14 cellular contexts compared by ENCODE assay signal in the genomic region with DNA sequence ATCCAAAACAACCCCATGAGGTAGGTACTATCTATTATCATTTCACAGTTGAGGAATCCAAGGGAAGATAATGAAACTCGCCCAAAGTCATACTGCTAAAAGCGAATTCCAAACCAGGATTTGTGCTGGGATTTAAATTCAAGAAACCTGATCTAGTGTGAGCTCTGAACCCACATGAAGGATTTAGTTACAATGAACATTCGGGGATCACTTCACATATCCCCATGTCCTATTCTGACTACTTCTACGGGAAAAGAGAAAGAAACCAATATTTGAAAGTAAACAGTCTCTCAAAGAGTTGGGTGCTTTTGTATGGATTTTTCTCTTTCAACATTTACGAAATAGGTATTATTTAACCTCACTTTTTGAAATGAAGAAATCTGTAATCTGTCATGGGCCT. TPM values are rescaled to one million over a fixed set of nuclear protein-coding genes. Genes with fewer than 3 reads are reported as not detected.
A peak's percentile ranks its signal among the peaks of the same experiment; 100 is the strongest.
DNase-seq lines count a peak whose midpoint lies in the region; ATAC-seq and TF ChIP-seq lines count a peak whose summit lies in the region.
"Had no signal": no experiment of that assay in that cellular context is flagged by ENCODE, and none has a peak within 500 bp of the region (broad histone marks: within the 10 kb centered on the region; RNA-seq: fewer than 3 reads in every experiment).

No MANE protein-coding gene starts in this region.

- H3K36me3 Mint-ChIP-seq in activated CD8-positive, alpha-beta T cell treated with anti-CD3 and anti-CD28 coated beads, Interleukin-2, amount 10 ng/mL, durations not matched to agents 7 days and 5 days (ENCODE audit: low read depth): peaks cover 43% of the 10 kb centered on the region

- H3K27me3 Mint-ChIP-seq in activated CD8-positive, alpha-beta T cell treated with anti-CD3 and anti-CD28 coated beads, Interleukin-2, amount 10 ng/mL, durations not matched to agents 7 days and 5 days (ENCODE audit: low read depth): no peaks in the 10 kb centered on the region

- TF ChIP-seq CTCF in right lobe of liver (IDR thresholded peaks at IDR 0.05): no peak

- intact Hi-C loops in right lobe of liver (cut with DNase I): no loop called here

- POLR2A ChIA-PET in activated CD8-positive, alpha-beta T cell treated with anti-CD3 and anti-CD28 coated beads, Interleukin-2, amount 10 ng/mL, durations not matched to agents 7 days and 5 days (lab: Charles Lee): no interaction called here

- H3K27me3 ChIP-seq in ectodermal cell (ENCODE audit: control insufficient read depth, insufficient read depth, low read length, poor library complexity, severe bottlenecking) (no peaks in the 10 kb centered on the region), right lobe of liver (no peaks in the 10 kb centered on the region)
- H3K27me3 ChIP-seq: BLaER1 had no signal

- H3K27ac Mint-ChIP-seq in activated CD8-positive, alpha-beta T cell treated with anti-CD3 and anti-CD28 coated beads, Interleukin-2, amount 10 ng/mL, durations not matched to agents 7 days and 5 days: no peak overlapping the region

- H3K4me1 ChIP-seq in ectodermal cell (ENCODE audit: control insufficient read depth, insufficient read depth, low read length): no peaks in the 10 kb centered on the region
- peaks cover 0 to 16% (median 1%) of the 10 kb centered on the region in 4 donors for H3K4me1 ChIP-seq in right lobe of liver

- H3K9me3 Mint-ChIP-seq in activated CD8-positive, alpha-beta T cell treated with anti-CD3 and anti-CD28 coated beads, Interleukin-2, amount 10 ng/mL, durations not matched to agents 7 days and 5 days (ENCODE audit: insufficient read depth): no peaks in the 10 kb centered on the region

- CTCF ChIA-PET in activated CD8-positive, alpha-beta T cell treated with anti-CD3 and anti-CD28 coated beads, Interleukin-2, amount 10 ng/mL, durations not matched to agents 7 days and 5 days (lab: Charles Lee): interaction anchor here (1.5 to 2.4 kb wide), 2 partner anchors 11 to 124 kb away, joined by 3 to 10 read pairs; partner anchors contain the start of gene SIRT5

- TF ChIP-seq POLR2A in right lobe of liver (IDR thresholded peaks at IDR 0.05): no peak

- H3K36me3 ChIP-seq in ectodermal cell (ENCODE audit: control insufficient read depth, insufficient read depth, low read length): no peaks in the 10 kb centered on the region
- H3K36me3 ChIP-seq in right lobe of liver: peaks cover 0 to 6% (median 0%) of the 10 kb centered on the region in 4 donors

- no peaks in the 10 kb centered on the region for H3K9me3 ChIP-seq in ectodermal cell (ENCODE audit: control insufficient read depth, low read length)
- no peaks in the 10 kb centered on the region for H3K9me3 ChIP-seq in right lobe of liver
- H3K9me3 ChIP-seq: BLaER1 had no signal

- H3K27ac ChIP-seq in ectodermal cell (ENCODE audit: insufficient read depth, low read depth, low read length, poor library complexity, severe bottlenecking): peak overlapping the region; percentile 32
- H3K27ac ChIP-seq in right lobe of liver: no peak overlapping the region
- H3K27ac ChIP-seq: BLaER1 had no signal

- H3K4me3 ChIP-seq in ectodermal cell (ENCODE audit: insufficient read depth, low read depth, low read length) (no peak overlapping the region), right lobe of liver (no peak overlapping the region)
- H3K4me3 ChIP-seq: BLaER1 had no signal

- no peak overlapping the region for H3K4me3 Mint-ChIP-seq in activated CD8-positive, alpha-beta T cell treated with anti-CD3 and anti-CD28 coated beads, Interleukin-2, amount 10 ng/mL, durations not matched to agents 7 days and 5 days

- DNase-seq in NCI-H2171 treated with DMSO at 0.1 percent for 48 hours (lab: John Stamatoyannopoulos, UW) (peak; percentile 5), NCI-H2171 (lab: John Stamatoyannopoulos, UW) (no peak), right lobe of liver (no peak), HuH-7 (ENCODE audit: low spot score) (no peak)
- DNase-seq in activated CD8-positive, alpha-beta T cell treated with anti-CD3 and anti-CD28 coated beads, Interleukin-2, amount 10 ng/mL, durations not matched to agents 7 days and 5 days: no peak
- DNase-seq: 8988T, AML-193, DMS 273 treated with DMSO at 0.1 percent for 48 hours, GOT3, HCEC 1CT, IMR-90 had no signal

- WGBS in ectodermal cell, 2 experiments: 77 to 88% methylated on average over 3 to 5 of the region's 5 CpGs
- 26% methylated on average over 5 of the region's 5 CpGs for WGBS in right lobe of liver (ENCODE audit: insufficient coverage, low coverage, low lambda C conversion rate, missing lambda C conversion rate)

- peaks cover 51% of the 10 kb centered on the region for H3K4me1 Mint-ChIP-seq in activated CD8-positive, alpha-beta T cell treated with anti-CD3 and anti-CD28 coated beads, Interleukin-2, amount 10 ng/mL, durations not matched to agents 7 days and 5 days (ENCODE audit: low read depth)

- ATAC-seq in right lobe of liver (peak in 3 of 4 donors; percentile 46 to 63 (median 47)), GM18520 (IDR thresholded peaks at IDR 0.05; ENCODE audit: unreplicated experiment) (no peak)
- ATAC-seq in activated CD8-positive, alpha-beta T cell treated with anti-CD3 and anti-CD28 coated beads, Interleukin-2, amount 10 ng/mL, durations not matched to agents 7 days and 5 days: no peak

RNA-seq across cellular contexts. Expression of gene RANBP9, which starts 12.9 kb away (rescaled TPM):
- polyA plus RNA-seq in ectodermal cell (2013, experiment 1 of 4): 46.3 TPM
- 48.9 TPM for polyA plus RNA-seq in ectodermal cell (2013, experiment 2 of 4)
- polyA plus RNA-seq in ectodermal cell (2013, experiment 3 of 4): 35.8 TPM
- polyA plus RNA-seq in ectodermal cell (2013, experiment 4 of 4): 40.5 TPM
- total RNA-seq in right lobe of liver: 10 to 100 TPM; 14.1 to 17.9 (median 15.9) TPM
- total RNA-seq in activated CD8-positive, alpha-beta T cell treated with anti-CD3 and anti-CD28 coated beads, Interleukin-2, amount 10 ng/mL, durations not matched to agents 7 days and 5 days: 10 to 100 TPM; 50.0 to 53.4 TPM

Comparison
In these comparisons a context has a peak if more than half of its experiments do, and no peak if none do; other contexts are left out.
1. ATAC-seq: peak in right lobe of liver (3 of 4); none in GM18520 (single experiment) and activated CD8-positive, alpha-beta T cell treated with anti-CD3 and anti-CD28 coated beads, Interleukin-2, amount 10 ng/mL, durations not matched to agents 7 days and 5 days (single experiment).